In the genomic region with DNA sequence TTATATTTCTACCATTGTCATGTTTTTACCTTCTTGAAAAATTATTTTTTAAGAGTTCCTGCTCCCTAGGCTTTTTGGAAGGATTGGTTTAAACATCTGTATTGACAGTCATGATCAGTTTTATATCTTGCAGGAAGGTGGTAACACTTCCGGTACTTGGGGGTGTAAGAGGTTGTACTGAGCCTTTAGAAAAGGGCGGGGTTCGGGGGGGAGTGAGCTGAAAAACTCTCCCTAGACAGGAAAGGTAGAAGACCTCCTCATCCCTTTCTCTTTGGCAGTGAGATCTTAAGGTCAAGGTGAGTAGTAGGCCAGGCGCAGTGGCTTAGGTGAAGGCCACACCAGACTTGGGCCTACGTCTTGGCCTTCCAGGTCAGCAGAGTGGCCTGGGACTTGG, we compare ENCODE assay signal across 1 cellular context.
TF ChIP-seq lines count a peak whose summit lies in the region.

No MANE protein-coding gene starts in this region.

TF ChIP-seq in HepG2, 621 proteins besides CTCF, POLR2A, EP300 and RAD21 (continued from another document):
- TF ChIP-seq, protein P1, sequence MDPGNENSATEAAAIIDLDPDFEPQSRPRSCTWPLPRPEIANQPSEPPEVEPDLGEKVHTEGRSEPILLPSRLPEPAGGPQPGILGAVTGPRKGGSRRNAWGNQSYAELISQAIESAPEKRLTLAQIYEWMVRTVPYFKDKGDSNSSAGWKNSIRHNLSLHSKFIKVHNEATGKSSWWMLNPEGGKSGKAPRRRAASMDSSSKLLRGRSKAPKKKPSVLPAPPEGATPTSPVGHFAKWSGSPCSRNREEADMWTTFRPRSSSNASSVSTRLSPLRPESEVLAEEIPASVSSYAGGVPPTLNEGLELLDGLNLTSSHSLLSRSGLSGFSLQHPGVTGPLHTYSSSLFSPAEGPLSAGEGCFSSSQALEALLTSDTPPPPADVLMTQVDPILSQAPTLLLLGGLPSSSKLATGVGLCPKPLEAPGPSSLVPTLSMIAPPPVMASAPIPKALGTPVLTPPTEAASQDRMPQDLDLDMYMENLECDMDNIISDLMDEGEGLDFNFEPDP (CRISPR knock-in tag; conservative IDR thresholded peaks at IDR 0.05): 0 out of 2 replicates have a peak, but pooled peaks have one; percentile 61
- TF ChIP-seq KLF12 (CRISPR knock-in tag; IDR thresholded peaks at IDR 0.05; ENCODE audit: borderline replicate concordance): no peak
- 0 out of 2 replicates have a peak, but pooled peaks have one; percentile 5 for TF ChIP-seq SMAD1 (CRISPR knock-in tag; IDR thresholded peaks at IDR 0.05; ENCODE audit: borderline replicate concordance, low read depth)
- TF ChIP-seq ZNF737 (CRISPR knock-in tag; IDR thresholded peaks at IDR 0.05; ENCODE audit: borderline replicate concordance): no peak
- TF ChIP-seq, protein P2, sequence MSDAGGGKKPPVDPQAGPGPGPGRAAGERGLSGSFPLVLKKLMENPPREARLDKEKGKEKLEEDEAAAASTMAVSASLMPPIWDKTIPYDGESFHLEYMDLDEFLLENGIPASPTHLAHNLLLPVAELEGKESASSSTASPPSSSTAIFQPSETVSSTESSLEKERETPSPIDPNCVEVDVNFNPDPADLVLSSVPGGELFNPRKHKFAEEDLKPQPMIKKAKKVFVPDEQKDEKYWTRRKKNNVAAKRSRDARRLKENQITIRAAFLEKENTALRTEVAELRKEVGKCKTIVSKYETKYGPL (CRISPR knock-in tag; IDR thresholded peaks at IDR 0.05): no peak
- TF ChIP-seq, protein P3, sequence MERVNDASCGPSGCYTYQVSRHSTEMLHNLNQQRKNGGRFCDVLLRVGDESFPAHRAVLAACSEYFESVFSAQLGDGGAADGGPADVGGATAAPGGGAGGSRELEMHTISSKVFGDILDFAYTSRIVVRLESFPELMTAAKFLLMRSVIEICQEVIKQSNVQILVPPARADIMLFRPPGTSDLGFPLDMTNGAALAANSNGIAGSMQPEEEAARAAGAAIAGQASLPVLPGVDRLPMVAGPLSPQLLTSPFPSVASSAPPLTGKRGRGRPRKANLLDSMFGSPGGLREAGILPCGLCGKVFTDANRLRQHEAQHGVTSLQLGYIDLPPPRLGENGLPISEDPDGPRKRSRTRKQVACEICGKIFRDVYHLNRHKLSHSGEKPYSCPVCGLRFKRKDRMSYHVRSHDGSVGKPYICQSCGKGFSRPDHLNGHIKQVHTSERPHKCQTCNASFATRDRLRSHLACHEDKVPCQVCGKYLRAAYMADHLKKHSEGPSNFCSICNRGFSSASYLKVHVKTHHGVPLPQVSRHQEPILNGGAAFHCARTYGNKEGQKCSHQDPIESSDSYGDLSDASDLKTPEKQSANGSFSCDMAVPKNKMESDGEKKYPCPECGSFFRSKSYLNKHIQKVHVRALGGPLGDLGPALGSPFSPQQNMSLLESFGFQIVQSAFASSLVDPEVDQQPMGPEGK (CRISPR knock-in tag; IDR thresholded peaks at IDR 0.05): no peak
- TF ChIP-seq SMARCC2 (IDR thresholded peaks at IDR 0.05): no peak
- no peak for TF ChIP-seq ZNF326 (CRISPR knock-in tag; IDR thresholded peaks at IDR 0.05; ENCODE audit: borderline replicate concordance)
- no peak for TF ChIP-seq SP1 (IDR thresholded peaks at IDR 0.05)
- TF ChIP-seq SP1 (CRISPR knock-in tag; IDR thresholded peaks at IDR 0.05): peak; percentile 17; the same call in 1 of the 2 replicates
- no peak for TF ChIP-seq KDM5B (CRISPR knock-in tag; IDR thresholded peaks at IDR 0.05; ENCODE audit: borderline replicate concordance)
- no peak for TF ChIP-seq ZNF563 (CRISPR knock-in tag; IDR thresholded peaks at IDR 0.05)
- TF ChIP-seq, protein P4, sequence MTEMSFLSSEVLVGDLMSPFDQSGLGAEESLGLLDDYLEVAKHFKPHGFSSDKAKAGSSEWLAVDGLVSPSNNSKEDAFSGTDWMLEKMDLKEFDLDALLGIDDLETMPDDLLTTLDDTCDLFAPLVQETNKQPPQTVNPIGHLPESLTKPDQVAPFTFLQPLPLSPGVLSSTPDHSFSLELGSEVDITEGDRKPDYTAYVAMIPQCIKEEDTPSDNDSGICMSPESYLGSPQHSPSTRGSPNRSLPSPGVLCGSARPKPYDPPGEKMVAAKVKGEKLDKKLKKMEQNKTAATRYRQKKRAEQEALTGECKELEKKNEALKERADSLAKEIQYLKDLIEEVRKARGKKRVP (CRISPR knock-in tag; IDR thresholded peaks at IDR 0.05): no peak
- TF ChIP-seq NFYB (CRISPR knock-in tag; IDR thresholded peaks at IDR 0.05): no peak
- no peak for TF ChIP-seq SAFB2 (CRISPR knock-in tag; IDR thresholded peaks at IDR 0.05; ENCODE audit: borderline replicate concordance, low read depth)
- no peak for TF ChIP-seq ELF3 (CRISPR knock-in tag; IDR thresholded peaks at IDR 0.05)
- no peak for TF ChIP-seq SMARCE1 (IDR thresholded peaks at IDR 0.05; ENCODE audit: borderline replicate concordance)
- no peak for TF ChIP-seq ZFP36 (IDR thresholded peaks at IDR 0.05; ENCODE audit: borderline replicate concordance, low read depth, low read length, partially characterized antibody)
- TF ChIP-seq FOXJ3 (CRISPR knock-in tag; IDR thresholded peaks at IDR 0.05; ENCODE audit: borderline replicate concordance): no peak
- no peak for TF ChIP-seq ZSCAN12 (CRISPR knock-in tag; IDR thresholded peaks at IDR 0.05)
- no peak for TF ChIP-seq HOXA5 (CRISPR knock-in tag; IDR thresholded peaks at IDR 0.05)
- TF ChIP-seq ZNF878 (CRISPR knock-in tag; IDR thresholded peaks at IDR 0.05): 0 out of 2 replicates have a peak, but pooled peaks have one; percentile 41
- no peak for TF ChIP-seq ZNF20 (CRISPR knock-in tag; IDR thresholded peaks at IDR 0.05)
- TF ChIP-seq AGO2 (optimal IDR thresholded peaks at IDR 0.05; ENCODE audit: low read depth, low read length): no peak
- TF ChIP-seq, protein P5, sequence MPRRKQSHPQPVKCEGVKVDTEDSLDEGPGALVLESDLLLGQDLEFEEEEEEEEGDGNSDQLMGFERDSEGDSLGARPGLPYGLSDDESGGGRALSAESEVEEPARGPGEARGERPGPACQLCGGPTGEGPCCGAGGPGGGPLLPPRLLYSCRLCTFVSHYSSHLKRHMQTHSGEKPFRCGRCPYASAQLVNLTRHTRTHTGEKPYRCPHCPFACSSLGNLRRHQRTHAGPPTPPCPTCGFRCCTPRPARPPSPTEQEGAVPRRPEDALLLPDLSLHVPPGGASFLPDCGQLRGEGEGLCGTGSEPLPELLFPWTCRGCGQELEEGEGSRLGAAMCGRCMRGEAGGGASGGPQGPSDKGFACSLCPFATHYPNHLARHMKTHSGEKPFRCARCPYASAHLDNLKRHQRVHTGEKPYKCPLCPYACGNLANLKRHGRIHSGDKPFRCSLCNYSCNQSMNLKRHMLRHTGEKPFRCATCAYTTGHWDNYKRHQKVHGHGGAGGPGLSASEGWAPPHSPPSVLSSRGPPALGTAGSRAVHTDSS (CRISPR knock-in tag; conservative IDR thresholded peaks at IDR 0.05): no peak
- TF ChIP-seq ZNF644 (CRISPR knock-in tag; IDR thresholded peaks at IDR 0.05; ENCODE audit: low read depth): no peak
- TF ChIP-seq GABPA (IDR thresholded peaks at IDR 0.05; ENCODE audit: low read depth, low read length): no peak
- peak; percentile 61 for TF ChIP-seq GABPA (CRISPR knock-in tag; IDR thresholded peaks at IDR 0.05; ENCODE audit: low read depth)
- TF ChIP-seq SP140L (CRISPR knock-in tag; IDR thresholded peaks at IDR 0.05; ENCODE audit: borderline replicate concordance): no peak
- TF ChIP-seq ZNF510 (CRISPR knock-in tag; IDR thresholded peaks at IDR 0.05; ENCODE audit: low read depth): 0 out of 2 replicates have a peak, but pooled peaks have one; percentile 45
- TF ChIP-seq, protein P6, sequence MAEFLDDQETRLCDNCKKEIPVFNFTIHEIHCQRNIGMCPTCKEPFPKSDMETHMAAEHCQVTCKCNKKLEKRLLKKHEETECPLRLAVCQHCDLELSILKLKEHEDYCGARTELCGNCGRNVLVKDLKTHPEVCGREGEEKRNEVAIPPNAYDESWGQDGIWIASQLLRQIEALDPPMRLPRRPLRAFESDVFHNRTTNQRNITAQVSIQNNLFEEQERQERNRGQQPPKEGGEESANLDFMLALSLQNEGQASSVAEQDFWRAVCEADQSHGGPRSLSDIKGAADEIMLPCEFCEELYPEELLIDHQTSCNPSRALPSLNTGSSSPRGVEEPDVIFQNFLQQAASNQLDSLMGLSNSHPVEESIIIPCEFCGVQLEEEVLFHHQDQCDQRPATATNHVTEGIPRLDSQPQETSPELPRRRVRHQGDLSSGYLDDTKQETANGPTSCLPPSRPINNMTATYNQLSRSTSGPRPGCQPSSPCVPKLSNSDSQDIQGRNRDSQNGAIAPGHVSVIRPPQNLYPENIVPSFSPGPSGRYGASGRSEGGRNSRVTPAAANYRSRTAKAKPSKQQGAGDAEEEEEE (CRISPR knock-in tag; IDR thresholded peaks at IDR 0.05; ENCODE audit: borderline replicate concordance): no peak
- 0 out of 2 replicates have a peak, but pooled peaks have one; percentile 36 for TF ChIP-seq JUND (CRISPR knock-in tag; IDR thresholded peaks at IDR 0.05)
- no peak for TF ChIP-seq NFE2L1 (CRISPR knock-in tag; IDR thresholded peaks at IDR 0.05; ENCODE audit: borderline replicate concordance)
- 0 out of 2 replicates have a peak, but pooled peaks have one; percentile 62 for TF ChIP-seq YEATS2 (CRISPR knock-in tag; IDR thresholded peaks at IDR 0.05; ENCODE audit: borderline replicate concordance)
- TF ChIP-seq, protein P7, sequence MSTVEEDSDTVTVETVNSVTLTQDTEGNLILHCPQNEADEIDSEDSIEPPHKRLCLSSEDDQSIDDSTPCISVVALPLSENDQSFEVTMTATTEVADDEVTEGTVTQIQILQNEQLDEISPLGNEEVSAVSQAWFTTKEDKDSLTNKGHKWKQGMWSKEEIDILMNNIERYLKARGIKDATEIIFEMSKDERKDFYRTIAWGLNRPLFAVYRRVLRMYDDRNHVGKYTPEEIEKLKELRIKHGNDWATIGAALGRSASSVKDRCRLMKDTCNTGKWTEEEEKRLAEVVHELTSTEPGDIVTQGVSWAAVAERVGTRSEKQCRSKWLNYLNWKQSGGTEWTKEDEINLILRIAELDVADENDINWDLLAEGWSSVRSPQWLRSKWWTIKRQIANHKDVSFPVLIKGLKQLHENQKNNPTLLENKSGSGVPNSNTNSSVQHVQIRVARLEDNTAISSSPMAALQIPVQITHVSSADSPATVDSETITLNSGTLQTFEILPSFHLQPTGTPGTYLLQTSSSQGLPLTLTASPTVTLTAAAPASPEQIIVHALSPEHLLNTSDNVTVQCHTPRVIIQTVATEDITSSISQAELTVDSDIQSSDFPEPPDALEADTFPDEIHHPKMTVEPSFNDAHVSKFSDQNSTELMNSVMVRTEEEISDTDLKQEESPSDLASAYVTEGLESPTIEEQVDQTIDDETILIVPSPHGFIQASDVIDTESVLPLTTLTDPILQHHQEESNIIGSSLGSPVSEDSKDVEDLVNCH (CRISPR knock-in tag; IDR thresholded peaks at IDR 0.05): 0 out of 2 replicates have a peak, but pooled peaks have one; percentile 50
- no peak for TF ChIP-seq SYNCRIP (IDR thresholded peaks at IDR 0.05; ENCODE audit: insufficient read depth, low read depth, low read length)
- no peak for TF ChIP-seq FOXM1 (CRISPR knock-in tag; IDR thresholded peaks at IDR 0.05)
- TF ChIP-seq, protein P8, sequence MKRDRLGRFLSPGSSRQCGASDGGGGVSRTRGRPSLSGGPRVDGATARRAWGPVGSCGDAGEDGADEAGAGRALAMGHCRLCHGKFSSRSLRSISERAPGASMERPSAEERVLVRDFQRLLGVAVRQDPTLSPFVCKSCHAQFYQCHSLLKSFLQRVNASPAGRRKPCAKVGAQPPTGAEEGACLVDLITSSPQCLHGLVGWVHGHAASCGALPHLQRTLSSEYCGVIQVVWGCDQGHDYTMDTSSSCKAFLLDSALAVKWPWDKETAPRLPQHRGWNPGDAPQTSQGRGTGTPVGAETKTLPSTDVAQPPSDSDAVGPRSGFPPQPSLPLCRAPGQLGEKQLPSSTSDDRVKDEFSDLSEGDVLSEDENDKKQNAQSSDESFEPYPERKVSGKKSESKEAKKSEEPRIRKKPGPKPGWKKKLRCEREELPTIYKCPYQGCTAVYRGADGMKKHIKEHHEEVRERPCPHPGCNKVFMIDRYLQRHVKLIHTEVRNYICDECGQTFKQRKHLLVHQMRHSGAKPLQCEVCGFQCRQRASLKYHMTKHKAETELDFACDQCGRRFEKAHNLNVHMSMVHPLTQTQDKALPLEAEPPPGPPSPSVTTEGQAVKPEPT (CRISPR knock-in tag; IDR thresholded peaks at IDR 0.05; ENCODE audit: low read depth): no peak
- TF ChIP-seq ZNF354B (CRISPR knock-in tag; IDR thresholded peaks at IDR 0.05): no peak
- TF ChIP-seq ZNF382 (CRISPR knock-in tag; IDR thresholded peaks at IDR 0.05; ENCODE audit: borderline replicate concordance): no peak
- TF ChIP-seq MEF2D (CRISPR knock-in tag; IDR thresholded peaks at IDR 0.05): no peak
